ENCODE assay signal across 18 cellular contexts in genomic region chr6:40251609-40252008, GRCh38.
A peak's percentile ranks its signal among the peaks of the same experiment; 100 is the strongest.
DNase-seq lines count a peak whose midpoint lies in the region; ATAC-seq and TF ChIP-seq lines count a peak whose summit lies in the region.
"Had no signal": no experiment of that assay in that cellular context is flagged by ENCODE, and none has a peak within 500 bp of the region (broad histone marks: within the 10 kb centered on the region; RNA-seq: fewer than 3 reads in every experiment).

No MANE protein-coding gene starts in this region.

- no peaks in the 10 kb centered on the region for H3K9me3 ChIP-seq in mucosa of descending colon

- H3K4me3 Mint-ChIP-seq in activated T-helper 1 cell treated with anti-CD3 and anti-CD28 coated beads, Interleukin-12 subunit alpha, Interleukin-12 subunit beta, Interleukin-2, Interleukin-4 antibody, amounts not matched to agents 30 ng/mL and 10 ng/mL and 1 ng/mL, durations not matched to agents 14 hours and 24 hours and 36 hours = no peak overlapping the region
- no peak overlapping the region for H3K4me3 Mint-ChIP-seq in chondrocyte (ENCODE audit: unreplicated experiment)
- H3K4me3 Mint-ChIP-seq: activated CD8-positive, alpha-beta memory T cell treated with anti-CD3 and anti-CD28 coated beads, Interleukin-2, amount 10 ng/mL, durations not matched to agents 7 days and 5 days; H9; stimulated activated naive CD8-positive, alpha-beta T cell treated with anti-CD3 and anti-CD28 coated beads, Interleukin-15, Interleukin-2, amounts not matched to agents 100 ng/mL and 50 ng/mL, for 24 hours; T-cell; WTC11 had no signal

- no peak for TF ChIP-seq CTCF in GM12865 (IDR thresholded peaks at IDR 0.05; ENCODE audit: insufficient read depth, low read depth, low read length, missing control alignments)
- no peak for TF ChIP-seq CTCF in mucosa of descending colon (IDR thresholded peaks at IDR 0.05)
- TF ChIP-seq CTCF in chondrocyte (IDR thresholded peaks at IDR 0.05) = no peak

- ATAC-seq in mucosa of descending colon = peak; percentile 44
- no peak for ATAC-seq in HG02623 (IDR thresholded peaks at IDR 0.05; ENCODE audit: unreplicated experiment)
- ATAC-seq: activated CD8-positive, alpha-beta memory T cell treated with anti-CD3 and anti-CD28 coated beads, Interleukin-2, amount 10 ng/mL, durations not matched to agents 7 days and 5 days; left cardiac atrium; Panc1; T-cell; WTC11 had no signal

- no peaks in the 10 kb centered on the region for H3K36me3 Mint-ChIP-seq in activated T-helper 1 cell treated with anti-CD3 and anti-CD28 coated beads, Interleukin-12 subunit alpha, Interleukin-12 subunit beta, Interleukin-2, Interleukin-4 antibody, amounts not matched to agents 30 ng/mL and 10 ng/mL and 1 ng/mL, durations not matched to agents 14 hours and 24 hours and 36 hours (ENCODE audit: low read depth)
- H3K36me3 Mint-ChIP-seq in chondrocyte (ENCODE audit: low read depth) = no peaks in the 10 kb centered on the region
- H3K36me3 Mint-ChIP-seq: activated CD8-positive, alpha-beta memory T cell treated with anti-CD3 and anti-CD28 coated beads, Interleukin-2, amount 10 ng/mL, durations not matched to agents 7 days and 5 days; T-cell; WTC11 had no signal

- H3K27me3 Mint-ChIP-seq in activated T-helper 1 cell treated with anti-CD3 and anti-CD28 coated beads, Interleukin-12 subunit alpha, Interleukin-12 subunit beta, Interleukin-2, Interleukin-4 antibody, amounts not matched to agents 30 ng/mL and 10 ng/mL and 1 ng/mL, durations not matched to agents 14 hours and 24 hours and 36 hours (ENCODE audit: insufficient read depth) = peaks cover 5% of the 10 kb centered on the region
- peaks cover 26% of the 10 kb centered on the region for H3K27me3 Mint-ChIP-seq in chondrocyte (ENCODE audit: low read depth)
- H3K27me3 Mint-ChIP-seq: activated CD8-positive, alpha-beta memory T cell treated with anti-CD3 and anti-CD28 coated beads, Interleukin-2, amount 10 ng/mL, durations not matched to agents 7 days and 5 days had no signal

- H3K4me1 Mint-ChIP-seq in activated T-helper 1 cell treated with anti-CD3 and anti-CD28 coated beads, Interleukin-12 subunit alpha, Interleukin-12 subunit beta, Interleukin-2, Interleukin-4 antibody, amounts not matched to agents 30 ng/mL and 10 ng/mL and 1 ng/mL, durations not matched to agents 14 hours and 24 hours and 36 hours (ENCODE audit: low read depth) = no peaks in the 10 kb centered on the region
- H3K4me1 Mint-ChIP-seq in chondrocyte (ENCODE audit: low read depth) = no peaks in the 10 kb centered on the region
- H3K4me1 Mint-ChIP-seq: activated CD8-positive, alpha-beta memory T cell treated with anti-CD3 and anti-CD28 coated beads, Interleukin-2, amount 10 ng/mL, durations not matched to agents 7 days and 5 days; T-cell had no signal

- H3K4me3 ChIP-seq in GM12865 (ENCODE audit: low read depth, low read length) = no peak overlapping the region
- no peak overlapping the region for H3K4me3 ChIP-seq in mucosa of descending colon

- peak; percentile 8 for DNase-seq in GM12865 (ENCODE audit: low read depth)
- peak; percentile 33 for DNase-seq in NCI-H2081 treated with DMSO at 0.1 percent for 48 hours (lab: John Stamatoyannopoulos, UW)
- peak; percentile 32 for DNase-seq in NCI-H748 treated with DMSO at 0.1 percent for 48 hours (lab: John Stamatoyannopoulos, UW)
- DNase-seq in mucosa of descending colon = peak in 1 of 3 donors; percentile 41
- no peak for DNase-seq in activated T-helper 1 cell treated with anti-CD3 and anti-CD28 coated beads, Interleukin-12 subunit alpha, Interleukin-12 subunit beta, Interleukin-2, Interleukin-4 antibody, amounts not matched to agents 30 ng/mL and 10 ng/mL and 1 ng/mL, durations not matched to agents 14 hours and 24 hours and 36 hours (ENCODE audit: low spot score)
- DNase-seq in chondrocyte (ENCODE audit: low spot score) = no peak
- no peak for DNase-seq in GDM1 (lab: John Stamatoyannopoulos, UW)
- DNase-seq: activated CD8-positive, alpha-beta memory T cell treated with anti-CD3 and anti-CD28 coated beads, Interleukin-2, amount 10 ng/mL, durations not matched to agents 7 days and 5 days; activated naive CD4-positive, alpha-beta T cell; EL; H9; IMR-90; left cardiac atrium; T-cell had no signal

- H3K27ac Mint-ChIP-seq in activated T-helper 1 cell treated with anti-CD3 and anti-CD28 coated beads, Interleukin-12 subunit alpha, Interleukin-12 subunit beta, Interleukin-2, Interleukin-4 antibody, amounts not matched to agents 30 ng/mL and 10 ng/mL and 1 ng/mL, durations not matched to agents 14 hours and 24 hours and 36 hours = no peak overlapping the region
- no peak overlapping the region for H3K27ac Mint-ChIP-seq in chondrocyte (ENCODE audit: unreplicated experiment)
- H3K27ac Mint-ChIP-seq: activated CD8-positive, alpha-beta memory T cell treated with anti-CD3 and anti-CD28 coated beads, Interleukin-2, amount 10 ng/mL, durations not matched to agents 7 days and 5 days; stimulated activated naive CD8-positive, alpha-beta T cell treated with anti-CD3 and anti-CD28 coated beads, Interleukin-15, Interleukin-2, amounts not matched to agents 100 ng/mL and 50 ng/mL, for 24 hours; T-cell; WTC11 had no signal

- H3K4me1 ChIP-seq in mucosa of descending colon (ENCODE audit: low read depth) = no peaks in the 10 kb centered on the region

- no peaks in the 10 kb centered on the region for H3K9me3 Mint-ChIP-seq in activated T-helper 1 cell treated with anti-CD3 and anti-CD28 coated beads, Interleukin-12 subunit alpha, Interleukin-12 subunit beta, Interleukin-2, Interleukin-4 antibody, amounts not matched to agents 30 ng/mL and 10 ng/mL and 1 ng/mL, durations not matched to agents 14 hours and 24 hours and 36 hours
- H3K9me3 Mint-ChIP-seq in chondrocyte (ENCODE audit: low read depth) = no peaks in the 10 kb centered on the region
- H3K9me3 Mint-ChIP-seq: H9; stimulated activated naive CD8-positive, alpha-beta T cell treated with anti-CD3 and anti-CD28 coated beads, Interleukin-15, Interleukin-2, amounts not matched to agents 100 ng/mL and 50 ng/mL, for 24 hours; T-cell; WTC11 had no signal

- intact Hi-C loops in mucosa of descending colon (cut with DNase I, micrococcal nuclease) = no loop called here
- intact Hi-C loops in activated T-helper 1 cell treated with anti-CD3 and anti-CD28 coated beads, Interleukin-12 subunit alpha, Interleukin-12 subunit beta, Interleukin-2, Interleukin-4 antibody, amounts not matched to agents 30 ng/mL and 10 ng/mL and 1 ng/mL, durations not matched to agents 14 hours and 24 hours and 36 hours (cut with micrococcal nuclease) = no loop called here

- no peaks in the 10 kb centered on the region for H3K36me3 ChIP-seq in mucosa of descending colon (ENCODE audit: low read depth)

Comparison
In these comparisons a context has a peak if more than half of its experiments do, and no peak if none do; other contexts are left out.
1. DNase-seq: peak in GM12865 (single experiment), NCI-H2081 treated with DMSO at 0.1 percent for 48 hours (single experiment) and NCI-H748 treated with DMSO at 0.1 percent for 48 hours (single experiment); none in activated T-helper 1 cell treated with anti-CD3 and anti-CD28 coated beads, Interleukin-12 subunit alpha, Interleukin-12 subunit beta, Interleukin-2, Interleukin-4 antibody, amounts not matched to agents 30 ng/mL and 10 ng/mL and 1 ng/mL, durations not matched to agents 14 hours and 24 hours and 36 hours (single experiment), chondrocyte (single experiment) and GDM1 (single experiment).